Comparison of ENCODE assay signal across 24 cellular contexts in the genomic region with DNA sequence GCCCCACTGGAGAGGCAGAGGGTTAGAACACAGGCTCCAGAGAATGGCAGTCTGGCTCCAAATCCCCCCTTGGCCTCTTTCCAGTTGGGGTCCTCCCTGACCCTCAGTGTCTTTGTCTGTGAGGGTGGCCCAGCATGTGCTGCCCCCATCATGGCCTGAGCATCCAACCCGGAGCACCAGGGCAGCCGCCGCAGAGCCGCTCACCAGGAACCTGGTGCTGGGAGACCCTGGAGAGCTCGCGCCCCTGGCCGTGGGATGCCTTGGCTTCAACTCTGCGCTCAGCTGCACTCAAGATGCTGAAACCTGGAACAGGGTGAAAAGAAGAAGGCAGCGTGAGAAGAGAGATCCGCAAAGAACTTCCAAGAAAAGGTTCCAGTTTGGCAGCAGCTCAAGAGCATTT. TPM values are rescaled to one million over a fixed set of nuclear protein-coding genes. Genes with fewer than 3 reads are reported as not detected.
"Had no signal": no experiment of that assay in that cellular context is flagged by ENCODE, and none has a peak within 500 bp of the region (broad histone marks: within the 10 kb centered on the region; RNA-seq: fewer than 3 reads in every experiment).

No MANE protein-coding gene starts in this region.

- H3K9me3 Mint-ChIP-seq: IgD-negative memory B cell had no signal

- H3K27ac Mint-ChIP-seq: IgD-negative memory B cell had no signal

- DNase-seq: Kasumi-1, MM.1S, NCI-H1092 treated with DMSO at 0.1 percent for 48 hours, NCI-H1436, NCI-H187, NCI-H2029, NCI-H2081 treated with DMSO at 0.1 percent for 48 hours, NCI-H2227 treated with DMSO at 0.1 percent for 48 hours, NCI-H510A, NCI-H524 treated with DMSO at 0.1 percent for 48 hours, NCI-H69, NCI-H774, Right ventricle myocardium superior, RPMI8226, SIG-M5 had no signal

- H3K4me3 ChIP-seq: K562, SJSA1, SK-N-MC had no signal

- H3K27ac ChIP-seq: HL-60, KMS-11, SJSA1, SK-N-MC had no signal

- H3K4me3 Mint-ChIP-seq: IgD-negative memory B cell had no signal

- H3K36me3 ChIP-seq: SJSA1 had no signal

- H3K9me3 ChIP-seq: SJSA1 had no signal

- H3K4me2 ChIP-seq: KMS-11 had no signal

- FAIRE-seq: HTR-8/SVneo, K562, RCC 7860 had no signal

- H3K9ac ChIP-seq: KMS-11 had no signal

- ATAC-seq: K562 had no signal

RNA-seq across cellular contexts. Expression of a gene that starts 3.9 kb away (rescaled TPM):
- total RNA-seq: K562, M059J, Right ventricle myocardium superior, SJSA1 had no signal
- polyA plus RNA-seq: K562 had no signal

RNA-seq across cellular contexts. Expression of a gene that starts 27.3 kb away (rescaled TPM):
- polyA plus RNA-seq: IgD-negative memory B cell had no signal
